In the genomic region with DNA sequence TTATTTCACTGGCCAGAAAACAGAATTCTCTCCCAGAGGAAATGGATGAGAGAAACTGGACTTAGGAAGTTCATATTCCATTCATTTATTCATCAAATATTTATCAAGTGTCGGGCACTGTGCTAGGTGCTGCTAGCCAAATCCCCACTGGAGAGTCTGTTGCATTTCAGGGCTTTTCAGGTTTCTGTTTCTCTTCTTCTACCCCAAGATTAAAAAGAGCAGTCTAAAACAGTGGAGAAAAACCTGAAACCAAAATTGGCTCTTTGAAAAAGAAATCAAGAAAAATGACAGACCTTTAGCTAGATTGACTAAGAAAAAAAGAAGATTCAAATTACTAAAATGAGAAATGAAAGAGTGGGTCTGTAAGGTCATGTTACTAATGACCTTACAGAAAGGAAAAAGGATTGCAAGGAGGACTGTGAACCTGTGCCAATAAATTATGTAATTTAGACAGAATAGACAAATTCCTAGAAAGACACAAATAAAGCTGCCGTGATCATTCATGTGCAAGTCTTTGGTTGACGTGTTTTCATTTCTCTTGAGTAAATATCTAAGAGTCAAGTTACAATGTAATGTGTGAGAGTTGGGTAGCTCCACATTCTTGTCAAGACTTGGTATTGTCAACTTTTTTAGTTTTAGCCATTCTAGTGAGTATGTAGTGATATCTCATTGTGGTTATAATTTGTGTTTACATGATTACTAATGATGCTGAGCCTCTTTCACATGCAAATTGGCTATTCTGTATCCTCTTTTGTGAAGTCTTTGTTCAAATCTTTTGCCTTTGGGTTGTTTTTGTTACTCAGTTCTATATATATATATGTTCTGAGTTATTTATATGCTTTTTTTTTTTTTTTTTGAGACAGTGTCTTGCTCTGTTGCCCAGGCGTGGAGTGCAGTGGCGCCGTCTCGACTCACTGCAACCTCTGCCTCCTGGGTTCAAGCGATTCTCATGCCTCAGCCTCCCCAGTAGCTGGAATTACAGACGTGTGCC, we compare ENCODE assay signal across 1 cellular context.
TF ChIP-seq lines count a peak whose summit lies in the region.

No MANE protein-coding gene starts in this region.

TF ChIP-seq in GM12878, 131 proteins besides CTCF, POLR2A, EP300 and RAD21:
- TF ChIP-seq, protein P1, sequence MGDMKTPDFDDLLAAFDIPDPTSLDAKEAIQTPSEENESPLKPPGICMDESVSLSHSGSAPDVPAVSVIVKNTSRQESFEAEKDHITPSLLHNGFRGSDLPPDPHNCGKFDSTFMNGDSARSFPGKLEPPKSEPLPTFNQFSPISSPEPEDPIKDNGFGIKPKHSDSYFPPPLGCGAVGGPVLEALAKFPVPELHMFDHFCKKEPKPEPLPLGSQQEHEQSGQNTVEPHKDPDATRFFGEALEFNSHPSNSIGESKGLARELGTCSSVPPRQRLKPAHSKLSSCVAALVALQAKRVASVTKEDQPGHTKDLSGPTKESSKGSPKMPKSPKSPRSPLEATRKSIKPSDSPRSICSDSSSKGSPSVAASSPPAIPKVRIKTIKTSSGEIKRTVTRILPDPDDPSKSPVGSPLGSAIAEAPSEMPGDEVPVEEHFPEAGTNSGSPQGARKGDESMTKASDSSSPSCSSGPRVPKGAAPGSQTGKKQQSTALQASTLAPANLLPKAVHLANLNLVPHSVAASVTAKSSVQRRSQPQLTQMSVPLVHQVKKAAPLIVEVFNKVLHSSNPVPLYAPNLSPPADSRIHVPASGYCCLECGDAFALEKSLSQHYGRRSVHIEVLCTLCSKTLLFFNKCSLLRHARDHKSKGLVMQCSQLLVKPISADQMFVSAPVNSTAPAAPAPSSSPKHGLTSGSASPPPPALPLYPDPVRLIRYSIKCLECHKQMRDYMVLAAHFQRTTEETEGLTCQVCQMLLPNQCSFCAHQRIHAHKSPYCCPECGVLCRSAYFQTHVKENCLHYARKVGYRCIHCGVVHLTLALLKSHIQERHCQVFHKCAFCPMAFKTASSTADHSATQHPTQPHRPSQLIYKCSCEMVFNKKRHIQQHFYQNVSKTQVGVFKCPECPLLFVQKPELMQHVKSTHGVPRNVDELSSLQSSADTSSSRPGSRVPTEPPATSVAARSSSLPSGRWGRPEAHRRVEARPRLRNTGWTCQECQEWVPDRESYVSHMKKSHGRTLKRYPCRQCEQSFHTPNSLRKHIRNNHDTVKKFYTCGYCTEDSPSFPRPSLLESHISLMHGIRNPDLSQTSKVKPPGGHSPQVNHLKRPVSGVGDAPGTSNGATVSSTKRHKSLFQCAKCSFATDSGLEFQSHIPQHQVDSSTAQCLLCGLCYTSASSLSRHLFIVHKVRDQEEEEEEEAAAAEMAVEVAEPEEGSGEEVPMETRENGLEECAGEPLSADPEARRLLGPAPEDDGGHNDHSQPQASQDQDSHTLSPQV (IDR thresholded peaks at IDR 0.05), result no peak
- TF ChIP-seq SUZ12 (IDR thresholded peaks at IDR 0.05; ENCODE audit: unreplicated experiment) (no peak), FOXK2 (IDR thresholded peaks at IDR 0.05) (no peak), TBL1XR1 (IDR thresholded peaks at IDR 0.05; ENCODE audit: low read depth, low read length) (no peak), NFIC (IDR thresholded peaks at IDR 0.05; ENCODE audit: low read depth, low read length) (peak; percentile 63; the same call in 1 of the 2 replicates), RFX5 (IDR thresholded peaks at IDR 0.05; ENCODE audit: low read depth, low read length) (no peak), MEF2B (IDR thresholded peaks at IDR 0.05; ENCODE audit: partially characterized antibody, poor library complexity, severe bottlenecking) (no peak), ZZZ3 (IDR thresholded peaks at IDR 0.05; ENCODE audit: control insufficient read depth, insufficient read length, low read depth) (no peak), BMI1 (IDR thresholded peaks at IDR 0.05; ENCODE audit: borderline replicate concordance) (no peak), MEF2A (IDR thresholded peaks at IDR 0.05; ENCODE audit: insufficient read depth, low read depth, low read length) (peak; percentile 80), CBX5 (IDR thresholded peaks at IDR 0.05; ENCODE audit: low read depth) (peak; percentile 26; the same call in 1 of the 2 replicates), NFXL1 (IDR thresholded peaks at IDR 0.05; ENCODE audit: borderline replicate concordance) (no peak), ZBED1 (IDR thresholded peaks at IDR 0.05; ENCODE audit: borderline replicate concordance) (no peak), EED (IDR thresholded peaks at IDR 0.05; ENCODE audit: low read depth) (no peak), RBBP5 (conservative IDR thresholded peaks at IDR 0.05) (no peak), POU2F2 (IDR thresholded peaks at IDR 0.05; ENCODE audit: borderline replicate concordance, low read depth, low read length) (no peak), SIN3A (IDR thresholded peaks at IDR 0.05; ENCODE audit: low read depth, low read length) (no peak), GATAD2B (conservative IDR thresholded peaks at IDR 0.05; ENCODE audit: low read depth) (no peak), RUNX3 (IDR thresholded peaks at IDR 0.05; ENCODE audit: low read length) (peak; percentile 52), MTA2 (IDR thresholded peaks at IDR 0.05; ENCODE audit: low read depth) (no peak), WRNIP1 (IDR thresholded peaks at IDR 0.05; ENCODE audit: borderline replicate concordance, low read depth, low read length) (no peak), CHD2 (IDR thresholded peaks at IDR 0.05; ENCODE audit: borderline replicate concordance, low read depth, low read length) (no peak), ZNF384 (IDR thresholded peaks at IDR 0.05; ENCODE audit: borderline replicate concordance, low read depth, low read length) (no peak)
- TF ChIP-seq, protein P2, sequence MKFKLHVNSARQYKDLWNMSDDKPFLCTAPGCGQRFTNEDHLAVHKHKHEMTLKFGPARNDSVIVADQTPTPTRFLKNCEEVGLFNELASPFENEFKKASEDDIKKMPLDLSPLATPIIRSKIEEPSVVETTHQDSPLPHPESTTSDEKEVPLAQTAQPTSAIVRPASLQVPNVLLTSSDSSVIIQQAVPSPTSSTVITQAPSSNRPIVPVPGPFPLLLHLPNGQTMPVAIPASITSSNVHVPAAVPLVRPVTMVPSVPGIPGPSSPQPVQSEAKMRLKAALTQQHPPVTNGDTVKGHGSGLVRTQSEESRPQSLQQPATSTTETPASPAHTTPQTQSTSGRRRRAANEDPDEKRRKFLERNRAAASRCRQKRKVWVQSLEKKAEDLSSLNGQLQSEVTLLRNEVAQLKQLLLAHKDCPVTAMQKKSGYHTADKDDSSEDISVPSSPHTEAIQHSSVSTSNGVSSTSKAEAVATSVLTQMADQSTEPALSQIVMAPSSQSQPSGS (IDR thresholded peaks at IDR 0.05; ENCODE audit: low read length), result 0 out of 2 replicates have a peak, but pooled peaks have one; percentile 29
- TF ChIP-seq, protein P3, sequence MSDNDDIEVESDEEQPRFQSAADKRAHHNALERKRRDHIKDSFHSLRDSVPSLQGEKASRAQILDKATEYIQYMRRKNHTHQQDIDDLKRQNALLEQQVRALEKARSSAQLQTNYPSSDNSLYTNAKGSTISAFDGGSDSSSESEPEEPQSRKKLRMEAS (IDR thresholded peaks at IDR 0.05; ENCODE audit: low read depth, low read length), result no peak
- TF ChIP-seq, protein P4, sequence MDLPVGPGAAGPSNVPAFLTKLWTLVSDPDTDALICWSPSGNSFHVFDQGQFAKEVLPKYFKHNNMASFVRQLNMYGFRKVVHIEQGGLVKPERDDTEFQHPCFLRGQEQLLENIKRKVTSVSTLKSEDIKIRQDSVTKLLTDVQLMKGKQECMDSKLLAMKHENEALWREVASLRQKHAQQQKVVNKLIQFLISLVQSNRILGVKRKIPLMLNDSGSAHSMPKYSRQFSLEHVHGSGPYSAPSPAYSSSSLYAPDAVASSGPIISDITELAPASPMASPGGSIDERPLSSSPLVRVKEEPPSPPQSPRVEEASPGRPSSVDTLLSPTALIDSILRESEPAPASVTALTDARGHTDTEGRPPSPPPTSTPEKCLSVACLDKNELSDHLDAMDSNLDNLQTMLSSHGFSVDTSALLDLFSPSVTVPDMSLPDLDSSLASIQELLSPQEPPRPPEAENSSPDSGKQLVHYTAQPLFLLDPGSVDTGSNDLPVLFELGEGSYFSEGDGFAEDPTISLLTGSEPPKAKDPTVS (IDR thresholded peaks at IDR 0.05; ENCODE audit: low read depth, low read length), result no peak
- TF ChIP-seq, protein P5, sequence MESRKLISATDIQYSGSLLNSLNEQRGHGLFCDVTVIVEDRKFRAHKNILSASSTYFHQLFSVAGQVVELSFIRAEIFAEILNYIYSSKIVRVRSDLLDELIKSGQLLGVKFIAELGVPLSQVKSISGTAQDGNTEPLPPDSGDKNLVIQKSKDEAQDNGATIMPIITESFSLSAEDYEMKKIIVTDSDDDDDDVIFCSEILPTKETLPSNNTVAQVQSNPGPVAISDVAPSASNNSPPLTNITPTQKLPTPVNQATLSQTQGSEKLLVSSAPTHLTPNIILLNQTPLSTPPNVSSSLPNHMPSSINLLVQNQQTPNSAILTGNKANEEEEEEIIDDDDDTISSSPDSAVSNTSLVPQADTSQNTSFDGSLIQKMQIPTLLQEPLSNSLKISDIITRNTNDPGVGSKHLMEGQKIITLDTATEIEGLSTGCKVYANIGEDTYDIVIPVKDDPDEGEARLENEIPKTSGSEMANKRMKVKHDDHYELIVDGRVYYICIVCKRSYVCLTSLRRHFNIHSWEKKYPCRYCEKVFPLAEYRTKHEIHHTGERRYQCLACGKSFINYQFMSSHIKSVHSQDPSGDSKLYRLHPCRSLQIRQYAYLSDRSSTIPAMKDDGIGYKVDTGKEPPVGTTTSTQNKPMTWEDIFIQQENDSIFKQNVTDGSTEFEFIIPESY (IDR thresholded peaks at IDR 0.05), result no peak
